ENCODE assay signal across 9 cellular contexts in genomic region chrX:48761674-48762471, GRCh38. TPM values are rescaled to one million over a fixed set of nuclear protein-coding genes. Genes with fewer than 3 reads are reported as not detected.
DNase-seq lines count a peak whose midpoint lies in the region; ATAC-seq, FAIRE-seq and TF ChIP-seq lines count a peak whose summit lies in the region.
"Had no signal": no experiment of that assay in that cellular context is flagged by ENCODE, and none has a peak within 500 bp of the region (broad histone marks: within the 10 kb centered on the region; RNA-seq: fewer than 3 reads in every experiment).

Gene GLOD5, plus strand, starts transcription at chrX:48761747. Its CDS starts 44 bp downstream, at chrX:48761791.

- 41% methylated on average over 11 of the region's 12 CpGs for WGBS in GM12878 (ENCODE audit: insufficient coverage, insufficient replicate concordance, low lambda C conversion rate, missing lambda C conversion rate)

- no TSS peak for BruUV-seq in GM12878 (replicated peaks; lab: Mats Ljungman, UMichigan)

- no peak within 1 kb of the TSS for H2AFZ ChIP-seq in GM12878 (ENCODE audit: control insufficient read depth, low read depth, low read length)

- no peak for TF ChIP-seq POLR2A in GM12878 (IDR thresholded peaks at IDR 0.05; ENCODE audit: low read depth, low read length)

- TF ChIP-seq RAD21 in GM12878 (IDR thresholded peaks at IDR 0.05; ENCODE audit: insufficient read depth, low read depth, low read length), result peak; percentile 53

- no peaks in the 10 kb centered on the region for H3K27me3 ChIP-seq in GM12878 (replicated peaks in 1 of 2; ENCODE audit: control insufficient read depth in 2 of 2, insufficient read depth in 2 of 2, low read length in 1 of 2)

- H3K9ac ChIP-seq in GM12878 (ENCODE audit: control insufficient read depth, insufficient read depth, low read length), result no peak within 1 kb of the TSS

- DNase-seq in GM10266 (ENCODE audit: extremely low spot score) (no peak), NCI-H146 treated with DMSO at 0.1 percent for 48 hours (lab: John Stamatoyannopoulos, UW; ENCODE audit: unreplicated experiment) (peak; percentile 63), GM12878 (ENCODE audit: low read depth, low spot score) (no peak), mucosa of descending colon (peak; percentile 77 to 82 (median 82)), NCI-H446 treated with DMSO at 0.1 percent for 48 hours (lab: John Stamatoyannopoulos, UW) (no peak), OCI-M2 (lab: John Stamatoyannopoulos, UW; ENCODE audit: unreplicated experiment) (no peak), OCI-M1 (lab: John Stamatoyannopoulos, UW) (no peak)

- ATAC-seq in GM12878 (peak; percentile 75), mucosa of descending colon (peak; percentile 97), GM18909 (IDR thresholded peaks at IDR 0.05; ENCODE audit: poor library complexity, unreplicated experiment) (no peak)

- in situ Hi-C loops in GM12878 (cut with MboI), result no loop called here

- H3K79me2 ChIP-seq in GM12878 (ENCODE audit: control insufficient read depth, insufficient read depth, low read length), result no peaks in the 10 kb centered on the region

- no peak within 1 kb of the TSS for H3K4me3 ChIP-seq in GM12878
- no peak within 1 kb of the TSS for H3K4me3 ChIP-seq in mucosa of descending colon

- no peak for TF ChIP-seq EP300 in GM12878 (IDR thresholded peaks at IDR 0.05; ENCODE audit: borderline replicate concordance in 1 of 2, control insufficient read depth in 1 of 2, low read depth in 2 of 2, low read length in 2 of 2)

- no peak within 1 kb of the TSS for H3K4me2 ChIP-seq in GM12878 (ENCODE audit: control insufficient read depth, insufficient read depth)

- FAIRE-seq in GM12878 (lab: Jason Lieb, UNC), result no peak

- SMC1A ChIA-PET in GM12878 (lab: Charles Lee; ENCODE audit: uncharacterized antibody, unreplicated experiment), result no interaction called here

- no peaks in the 10 kb centered on the region for H3K4me1 ChIP-seq in GM12878 (ENCODE audit: control insufficient read depth, insufficient read depth, low read length)
- no peaks in the 10 kb centered on the region for H3K4me1 ChIP-seq in mucosa of descending colon (ENCODE audit: low read depth)

- no peaks in the 10 kb centered on the region for H4K20me1 ChIP-seq in GM12878 (ENCODE audit: control insufficient read depth, insufficient read depth)

- POLR2A ChIA-PET in GM12878 (lab: Charles Lee), result no interaction called here

- TF ChIP-seq CTCF in GM10266 (IDR thresholded peaks at IDR 0.05; ENCODE audit: control insufficient read depth, insufficient read depth, low read depth, missing control alignments) (peak; percentile 18), GM12878 (IDR thresholded peaks at IDR 0.05 in 2 of 3, conservative IDR thresholded peaks at IDR 0.05 in 1 of 3; ENCODE audit: control insufficient read depth in 2 of 3, extremely low read depth in 1 of 3, insufficient read depth in 1 of 3, low read depth in 3 of 3, low read length in 3 of 3) (peak in 1 of 3 experiments; percentile 26; a peak in 2 of 6 replicates), mucosa of descending colon (IDR thresholded peaks at IDR 0.05) (no peak)

- no peaks in the 10 kb centered on the region for H3K9me3 ChIP-seq in GM12878 (replicated peaks; ENCODE audit: control insufficient read depth, insufficient read depth, low read length)
- no peaks in the 10 kb centered on the region for H3K9me3 ChIP-seq in mucosa of descending colon

- no peak within 1 kb of the TSS for H3K27ac ChIP-seq in GM12878 (ENCODE audit: control insufficient read depth, insufficient read depth)

- CTCF ChIA-PET in GM12878 (lab: Yijun Ruan, JAX), result interaction anchor here (0.6 kb wide), 1 partner anchor 405 kb away, joined by 3 read pairs; no protein-coding TSS in a partner anchor

- RAD21 ChIA-PET in GM12878 (lab: Charles Lee; ENCODE audit: unreplicated experiment), result no interaction called here

- H3K36me3 ChIP-seq in GM12878 (ENCODE audit: control insufficient read depth in 2 of 2, insufficient read depth in 2 of 2, low read length in 1 of 2), result no peaks in the 10 kb centered on the region
- no peaks in the 10 kb centered on the region for H3K36me3 ChIP-seq in mucosa of descending colon (ENCODE audit: low read depth)

- intact Hi-C loops in GM12878 (cut with micrococcal nuclease; ENCODE audit: unreplicated experiment) (no loop called here), mucosa of descending colon (cut with DNase I, micrococcal nuclease) (no loop called here)

TF ChIP-seq in GM12878, 131 proteins besides CTCF, POLR2A, EP300 and RAD21:
- no peak for TF ChIP-seq RELB (IDR thresholded peaks at IDR 0.05; ENCODE audit: low read depth)
- no peak for TF ChIP-seq IRF3 (IDR thresholded peaks at IDR 0.05)
- TF ChIP-seq MLLT1 (IDR thresholded peaks at IDR 0.05), result no peak
- TF ChIP-seq CHD1 (IDR thresholded peaks at IDR 0.05; ENCODE audit: low read depth, low read length), result no peak

RNA-seq across cellular contexts. Expression of gene GLOD5, which starts in this region (rescaled TPM):
- not detected in 2 replicates for total RNA-seq in GM12878 (2013; cell fraction: nucleolus; rRNA removed)
- total RNA-seq in GM12878 (2014; rRNA removed) (not detected in 2 replicates), GM12878 (2014; rRNA removed; fragmentation: Illumina TruSeq; extraction: Trizol) (not detected in 2 replicates), GM12878 (2021) (not detected in 2 replicates), mucosa of descending colon (1 to 10 TPM; 4.3 to 9.9 (median 7.1) TPM)
- not detected for polyA plus RNA-seq in GM12878 (2011; ENCODE audit: low read depth)
- polyA plus RNA-seq in GM12878 (2011; rRNA removed) (not detected in 2 replicates), GM12878 (2014; fragmentation: Illumina TruSeq; extraction: Trizol) (not detected in 2 replicates), GM12878 (2014; fragmentation: Nextera tagmentation; extraction: Ambion mirVana) (not detected), GM12878 (2014; rRNA removed) (not detected in 2 replicates), GM12878 (2016; fragmentation: Nextera tagmentation; extraction: Ambion mirVana) (not detected)
- not detected in 2 replicates for polyA plus RNA-seq in GM12878 (2011; cell fraction: cytosol; rRNA removed)
- not detected in 2 replicates for polyA plus RNA-seq in GM12878 (2011; cell fraction: nucleus; rRNA removed)
- polyA plus RNA-seq in GM12878 (2012), result not detected in 2 replicates
- polyA minus RNA-seq in GM12878 (2011; rRNA and poly(A)+ RNA removed), result not detected in 2 replicates
- not detected in 2 replicates for polyA minus RNA-seq in GM12878 (2011; cell fraction: cytosol; rRNA and poly(A)+ RNA removed)
- not detected in 2 replicates for polyA minus RNA-seq in GM12878 (2011; cell fraction: nucleus; rRNA and poly(A)+ RNA removed)
- total RNA-seq: temporal lobe had no signal

Comparison
In these comparisons a context has a peak if more than half of its experiments do, and no peak if none do; other contexts are left out.
1. RNA of gene GLOD5 (total RNA-seq): 4.3 to 9.9 TPM in mucosa of descending colon; not detected in GM12878; every median in the first group is over 4 times any median in the second.
2. Peak in ATAC-seq in GM12878; RNA of the gene not detected or under 1 TPM.
3. DNase-seq: peak in NCI-H146 treated with DMSO at 0.1 percent for 48 hours (single experiment) and mucosa of descending colon (3 of 3); none in GM10266 (single experiment), GM12878 (single experiment), NCI-H446 treated with DMSO at 0.1 percent for 48 hours (single experiment), OCI-M2 (single experiment) and OCI-M1 (single experiment).